8 cellular contexts compared by ENCODE assay signal in the genomic region with DNA sequence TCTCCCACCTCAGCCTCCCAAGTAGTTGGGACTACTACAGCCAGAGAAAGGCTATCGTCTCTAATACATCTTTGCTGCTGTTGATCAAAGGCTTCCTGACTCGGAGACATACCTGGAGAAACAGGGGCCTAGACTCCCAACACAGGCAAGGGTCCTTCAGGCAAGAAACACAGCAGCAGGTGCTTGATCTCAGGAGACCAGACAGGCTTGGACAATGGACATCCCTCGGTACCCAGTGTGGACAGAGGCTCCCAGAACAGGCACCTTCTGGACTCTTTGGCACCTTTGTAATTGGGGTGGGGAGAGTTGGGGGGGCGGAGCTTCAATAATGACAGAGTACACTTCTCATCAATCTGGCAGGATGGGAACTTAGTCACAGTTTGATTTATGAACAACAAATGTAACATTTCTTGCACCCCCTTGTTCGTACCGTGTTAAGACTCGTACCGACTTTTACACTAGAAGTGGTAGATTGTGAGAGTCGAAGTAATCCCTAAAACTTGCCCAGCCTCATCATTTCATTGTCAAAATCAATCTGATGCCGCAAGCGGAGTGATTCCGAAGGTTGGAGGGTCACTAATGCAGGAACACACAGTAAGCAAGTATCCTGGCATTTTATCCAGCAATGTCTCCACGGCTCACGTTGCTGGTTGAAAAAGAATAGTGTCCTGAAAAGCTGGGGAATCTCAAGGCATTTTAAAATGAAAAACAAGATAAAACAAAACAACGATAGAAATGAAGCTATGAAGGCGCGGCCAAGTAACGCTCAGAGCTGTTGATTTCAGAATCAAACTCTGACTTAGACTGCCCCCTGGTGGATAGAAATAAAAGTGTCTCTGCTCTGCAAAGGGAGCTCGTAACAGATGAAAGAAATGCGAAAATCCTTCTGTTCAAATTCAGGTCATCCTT. TPM values are rescaled to one million over a fixed set of nuclear protein-coding genes. Genes with fewer than 3 reads are reported as not detected.
DNase-seq lines count a peak whose midpoint lies in the region; ATAC-seq and TF ChIP-seq lines count a peak whose summit lies in the region.

No MANE protein-coding gene starts in this region.

- H3K9me2 ChIP-seq in neural cell (ENCODE audit: insufficient read depth, low read length) = no peaks in the 10 kb centered on the region

- no peak overlapping the region for H3K4me2 ChIP-seq in neural cell (ENCODE audit: low read length)

- H3K9me3 ChIP-seq in neural cell (ENCODE audit: low read length) = no peaks in the 10 kb centered on the region

- DNase-seq in Calu3 (peak; percentile 78), GM19238 (ENCODE audit: insufficient read length, low spot score) (peak; percentile 23), NCI-H345 treated with DMSO at 0.1 percent for 48 hours (lab: John Stamatoyannopoulos, UW; ENCODE audit: unreplicated experiment) (peak; percentile 78), fibroblast of gingiva (ENCODE audit: low read depth) (peak; percentile 52)
- DNase-seq in activated CD4-positive, alpha-beta memory T cell treated with anti-CD3 and anti-CD28 coated beads for 36 hours = peak; percentile 19
- DNase-seq in activated effector memory CD4-positive, alpha-beta T cell treated with anti-CD3 and anti-CD28 coated beads, Interleukin-2, amount 50 U/mL, for 16 hours = no peak

- H3K27me3 ChIP-seq in neural cell (ENCODE audit: insufficient read depth, low read depth, low read length) = no peaks in the 10 kb centered on the region

- H3K4me3 ChIP-seq in neural cell (ENCODE audit: low read length) = no peak overlapping the region

- H3K27ac Mint-ChIP-seq in Calu3 (ENCODE audit: unreplicated experiment) = no peak overlapping the region
- no peak overlapping the region for H3K27ac Mint-ChIP-seq in activated CD4-positive, alpha-beta memory T cell treated with anti-CD3 and anti-CD28 coated beads for 36 hours

- H3K9me3 Mint-ChIP-seq in Calu3 (ENCODE audit: low read depth, unreplicated experiment) = no peaks in the 10 kb centered on the region
- H3K9me3 Mint-ChIP-seq in activated CD4-positive, alpha-beta memory T cell treated with anti-CD3 and anti-CD28 coated beads for 36 hours = no peaks in the 10 kb centered on the region

- H3K79me2 ChIP-seq in neural cell (replicated peaks; ENCODE audit: insufficient read depth, low read length) = no peaks in the 10 kb centered on the region

- H3K27me3 Mint-ChIP-seq in Calu3 (ENCODE audit: unreplicated experiment) = no peaks in the 10 kb centered on the region
- peaks cover 6% of the 10 kb centered on the region for H3K27me3 Mint-ChIP-seq in activated CD4-positive, alpha-beta memory T cell treated with anti-CD3 and anti-CD28 coated beads for 36 hours

- no peaks in the 10 kb centered on the region for H3K36me3 ChIP-seq in neural cell (ENCODE audit: insufficient read depth, low read length)

- no peaks in the 10 kb centered on the region for H4K20me1 ChIP-seq in neural cell (ENCODE audit: insufficient read depth)

- BruUV-seq in Calu3 (replicated peaks; lab: Mats Ljungman, UMichigan) = no TSS peak

- no peak for TF ChIP-seq EP300 in neural cell (conservative IDR thresholded peaks at IDR 0.05; ENCODE audit: poor library complexity, severe bottlenecking)

- peak; percentile 91 for TF ChIP-seq RAD21 in neural cell (conservative IDR thresholded peaks at IDR 0.05)

- H3K4me1 Mint-ChIP-seq in Calu3 (ENCODE audit: low read depth, unreplicated experiment) = peaks cover 16% of the 10 kb centered on the region
- peaks cover 3% of the 10 kb centered on the region for H3K4me1 Mint-ChIP-seq in activated CD4-positive, alpha-beta memory T cell treated with anti-CD3 and anti-CD28 coated beads for 36 hours (ENCODE audit: low read depth)

- TF ChIP-seq CTCF in Calu3 (IDR thresholded peaks at IDR 0.05; ENCODE audit: unreplicated experiment) (peak; percentile 79), neural cell (IDR thresholded peaks at IDR 0.05; ENCODE audit: poor library complexity, severe bottlenecking) (peak; percentile 89)

- no peaks in the 10 kb centered on the region for H3F3A ChIP-seq in neural cell (ENCODE audit: insufficient read depth, low read length, poor library complexity, severe bottlenecking)

- POLR2A ChIA-PET in activated CD4-positive, alpha-beta memory T cell treated with anti-CD3 and anti-CD28 coated beads for 36 hours (lab: Charles Lee) = no interaction called here

- ATAC-seq in HG03342 (IDR thresholded peaks at IDR 0.05; ENCODE audit: unreplicated experiment) = peak; percentile 83

- no peak overlapping the region for H3K9ac ChIP-seq in neural cell (ENCODE audit: low read length)

- no peak overlapping the region for H3K27ac ChIP-seq in neural cell (ENCODE audit: low read length)

- no peak overlapping the region for H3K4me3 Mint-ChIP-seq in Calu3 (ENCODE audit: low read depth, unreplicated experiment)
- H3K4me3 Mint-ChIP-seq in activated CD4-positive, alpha-beta memory T cell treated with anti-CD3 and anti-CD28 coated beads for 36 hours = no peak overlapping the region

- H2AFZ ChIP-seq in neural cell (ENCODE audit: low read depth, low read length) = no peak overlapping the region

- CTCF ChIA-PET in Calu3 (lab: Charles Lee) = interaction anchor here (0.5 to 4.0 kb wide), 28 partner anchors 10 to 657 kb away, joined by 3 to 93 read pairs (median 4); no protein-coding TSS in a partner anchor
- CTCF ChIA-PET in activated CD4-positive, alpha-beta memory T cell treated with anti-CD3 and anti-CD28 coated beads for 36 hours (lab: Charles Lee) = interaction anchor here (0.6 to 7.2 kb wide), 39 partner anchors 8 to 899 kb away, joined by 3 to 81 read pairs (median 4); a partner anchor contains a TSS

- no peaks in the 10 kb centered on the region for H3K36me3 Mint-ChIP-seq in Calu3 (ENCODE audit: insufficient read depth, unreplicated experiment)
- H3K36me3 Mint-ChIP-seq in activated CD4-positive, alpha-beta memory T cell treated with anti-CD3 and anti-CD28 coated beads for 36 hours = no peaks in the 10 kb centered on the region

- intact Hi-C loops in Calu3 (cut with micrococcal nuclease; ENCODE audit: unreplicated experiment) = loop anchor here (1.0 kb wide), 1 partner anchor 655 kb away; no protein-coding TSS in a partner anchor
- intact Hi-C loops in activated CD4-positive, alpha-beta memory T cell treated with anti-CD3 and anti-CD28 coated beads for 36 hours (cut with micrococcal nuclease) = loop anchor here (1.0 to 2.0 kb wide), 3 partner anchors 90 to 655 kb away; no protein-coding TSS in a partner anchor

TF ChIP-seq in neural cell, 6 proteins besides CTCF, POLR2A, EP300 and RAD21:
- no peak for TF ChIP-seq TAF1 (IDR thresholded peaks at IDR 0.05; ENCODE audit: low read depth)
- TF ChIP-seq SMC3 (conservative IDR thresholded peaks at IDR 0.05; ENCODE audit: poor library complexity) = peak; percentile 94

RNA-seq across cellular contexts. Expression of a gene that starts 46.4 kb away (rescaled TPM):
- 29.5 and 32.5 TPM in 2 replicates for total RNA-seq in Calu3 (2022)
- not detected for total RNA-seq in activated CD4-positive, alpha-beta memory T cell treated with anti-CD3 and anti-CD28 coated beads for 36 hours
- polyA plus RNA-seq in neural cell = 22.4 and 23.1 TPM in 2 replicates
- polyA minus RNA-seq in neural cell = 42.1 and 49.5 TPM in 2 replicates

Comparison
In these comparisons a context has a peak if more than half of its experiments do, and no peak if none do; other contexts are left out.
1. RNA of a gene that starts 46.4 kb away (total RNA-seq): 29.5 to 32.5 TPM in Calu3; not detected in activated CD4-positive, alpha-beta memory T cell treated with anti-CD3 and anti-CD28 coated beads for 36 hours; every median in the first group is over 10 times any median in the second.